In genomic region chr20:62220666-62221568, GRCh38 we compare ENCODE assay signal across 1 cellular context.
TF ChIP-seq lines count a peak whose summit lies in the region.

No MANE protein-coding gene starts in this region.

TF ChIP-seq in SK-N-SH, 30 proteins besides CTCF, POLR2A, EP300 and RAD21 (continued from another document):
- no peak for TF ChIP-seq TAF1 (IDR thresholded peaks at IDR 0.05; ENCODE audit: borderline replicate concordance, low read depth, low read length)
- TF ChIP-seq FOXJ3 (CRISPR knock-in tag; IDR thresholded peaks at IDR 0.05) = no peak
- no peak for TF ChIP-seq JUND (IDR thresholded peaks at IDR 0.05)
- no peak for TF ChIP-seq RFX5 (IDR thresholded peaks at IDR 0.05; ENCODE audit: low read length)
- no peak for TF ChIP-seq MAX (IDR thresholded peaks at IDR 0.05; ENCODE audit: low read depth)
- TF ChIP-seq SMC3 (IDR thresholded peaks at IDR 0.05; ENCODE audit: low read depth, low read length) = no peak
- no peak for TF ChIP-seq NRF1 (IDR thresholded peaks at IDR 0.05; ENCODE audit: low read depth, low read length)
- TF ChIP-seq GABPA (IDR thresholded peaks at IDR 0.05; ENCODE audit: low read depth) = no peak
